In genomic region chr6:10535198-10535597, GRCh38 we compare ENCODE assay signal across 18 cellular contexts. TPM values are rescaled to one million over a fixed set of nuclear protein-coding genes. Genes with fewer than 3 reads are reported as not detected.
DNase-seq lines count a peak whose midpoint lies in the region; ATAC-seq, FAIRE-seq and TF ChIP-seq lines count a peak whose summit lies in the region.
"Had no signal": no experiment of that assay in that cellular context is flagged by ENCODE, and none has a peak within 500 bp of the region (broad histone marks: within the 10 kb centered on the region; RNA-seq: fewer than 3 reads in every experiment).

No MANE protein-coding gene starts in this region.

- no peak overlapping the region; the same call in 1 of the 2 replicates for H3K18ac ChIP-seq in H1 (ENCODE audit: extremely low read depth, low read length)

- H3K9me3 ChIP-seq in H1 (ENCODE audit: insufficient read depth in 2 of 2, low read depth in 1 of 2, low read length in 1 of 2) (no peaks in the 10 kb centered on the region), body of pancreas (no peaks in the 10 kb centered on the region)
- H3K9me3 ChIP-seq: tibial artery had no signal

- no peak for TF ChIP-seq EP300 in H1 (IDR thresholded peaks at IDR 0.05; ENCODE audit: borderline replicate concordance in 1 of 2, low read depth in 2 of 2, low read length in 2 of 2)

- POLR2A ChIA-PET in H1 (lab: Charles Lee; ENCODE audit: partially characterized antibody): no interaction called here

- TF ChIP-seq POLR2A in H1 (IDR thresholded peaks at IDR 0.05; ENCODE audit: control extremely low read depth in 1 of 2, low read depth in 2 of 2, low read length in 2 of 2) (no peak), body of pancreas (IDR thresholded peaks at IDR 0.05) (no peak)

- no peak overlapping the region for H3K23ac ChIP-seq in H1 (ENCODE audit: insufficient read length)

- no peak overlapping the region for H2BK15ac ChIP-seq in H1 (ENCODE audit: low read length)

- no peak overlapping the region for H3K4me2 ChIP-seq in H1 (ENCODE audit: insufficient read depth in 1 of 2, low read depth in 2 of 2, low read length in 2 of 2)
- H3K4me2 ChIP-seq: neural progenitor cell had no signal

- no peak overlapping the region for H2BK5ac ChIP-seq in H1 (ENCODE audit: low read depth, low read length)

- CTCF ChIA-PET in H1 (lab: Charles Lee; ENCODE audit: partially characterized antibody): interaction anchor here (0.7 kb wide), 1 partner anchor 11 kb away, joined by 3 read pairs; no protein-coding TSS in a partner anchor

- H2AFZ ChIP-seq in H1 (ENCODE audit: low read length): no peak overlapping the region
- H2AFZ ChIP-seq: neural progenitor cell had no signal

- H3K56ac ChIP-seq in H1 (replicated peaks; ENCODE audit: insufficient read length, low read depth, low read length): no peak overlapping the region

- H2BK12ac ChIP-seq in H1 (ENCODE audit: low read depth, low read length): no peak overlapping the region

- H3K4me3 ChIP-seq in GM12865 (ENCODE audit: low read depth, low read length) (peak overlapping the region; percentile 35), H1 (ENCODE audit: extremely low read depth in 1 of 4, insufficient read depth in 2 of 4, low read depth in 3 of 4, low read length in 4 of 4) (no peak overlapping the region), body of pancreas (no peak overlapping the region)
- H3K4me3 ChIP-seq: neural progenitor cell, tibial artery had no signal

- no peak overlapping the region for H3K14ac ChIP-seq in H1 (ENCODE audit: insufficient read length)

- H3K79me1 ChIP-seq in H1 (ENCODE audit: low read depth, low read length): no peaks in the 10 kb centered on the region

- H4K91ac ChIP-seq in H1 (replicated peaks; ENCODE audit: insufficient read length, low read length): no peak overlapping the region

- no peak overlapping the region for H4K8ac ChIP-seq in H1 (ENCODE audit: extremely low read depth, insufficient read depth, low read length)

- 0 out of 2 replicates have a peak overlapping the region, but pooled peaks have one; percentile 61 for H2BK20ac ChIP-seq in H1 (ENCODE audit: low read length)

- H3K9ac ChIP-seq in H1 (replicated peaks in 1 of 4; ENCODE audit: extremely low read depth in 1 of 4, low read depth in 3 of 4, low read length in 3 of 4): no peak overlapping the region
- H3K9ac ChIP-seq: neural progenitor cell had no signal

- H3K36me3 ChIP-seq in H1 (ENCODE audit: control insufficient read depth in 2 of 4, insufficient read depth in 4 of 4, low read length in 3 of 4) (no peaks in the 10 kb centered on the region), body of pancreas (replicated peaks in 1 of 2; ENCODE audit: insufficient read depth in 1 of 2, low read depth in 2 of 2) (no peaks in the 10 kb centered on the region)
- H3K36me3 ChIP-seq: neural progenitor cell, tibial artery had no signal

- TF ChIP-seq RAD21 in H1 (IDR thresholded peaks at IDR 0.05 in 1 of 2, conservative IDR thresholded peaks at IDR 0.05 in 1 of 2; ENCODE audit: low read depth in 2 of 2, low read length in 2 of 2): no peak

- H3K27ac ChIP-seq in H1 (ENCODE audit: low read depth, low read length): no peak overlapping the region
- no peak overlapping the region for H3K27ac ChIP-seq in body of pancreas
- H3K27ac ChIP-seq: neural progenitor cell, tibial artery had no signal

- no peaks in the 10 kb centered on the region for H3K79me2 ChIP-seq in H1 (ENCODE audit: control insufficient read depth in 1 of 2, insufficient read depth in 2 of 2, low read length in 2 of 2)

- TF ChIP-seq CTCF in GM12865 (IDR thresholded peaks at IDR 0.05; ENCODE audit: insufficient read depth, low read depth, low read length, missing control alignments) (no peak), H1 (IDR thresholded peaks at IDR 0.05; ENCODE audit: control extremely low read depth in 1 of 3, insufficient read depth in 1 of 3, low read depth in 1 of 3, low read length in 3 of 3) (no peak), body of pancreas (IDR thresholded peaks at IDR 0.05) (no peak)

- H4K5ac ChIP-seq in H1 (ENCODE audit: insufficient read length, low read depth, low read length): no peak overlapping the region

- H2AK5ac ChIP-seq in H1 (ENCODE audit: low read depth, low read length): no peak overlapping the region

- DNase-seq in AML-193 (lab: John Stamatoyannopoulos, UW): peak; percentile 37 to 46
- peak; percentile 50 for DNase-seq in GM12865 (ENCODE audit: low read depth)
- peak; percentile 76 for DNase-seq in NOMO-1 treated with DMSO at 0.1 percent for 48 hours (lab: John Stamatoyannopoulos, UW; ENCODE audit: unreplicated experiment)
- no peak for DNase-seq in H1 (ENCODE audit: low read depth in 1 of 2, low spot score in 2 of 2)
- DNase-seq in NK-92 (lab: John Stamatoyannopoulos, UW; ENCODE audit: unreplicated experiment): no peak
- no peak for DNase-seq in DMS 273 treated with DMSO at 0.1 percent for 48 hours (lab: John Stamatoyannopoulos, UW)
- no peak for DNase-seq in body of pancreas
- no peak for DNase-seq in 8988T
- DNase-seq: activated CD8-positive, alpha-beta memory T cell treated with anti-CD3 and anti-CD28 coated beads for 24 hours; activated naive CD8-positive, alpha-beta T cell treated with anti-CD3 and anti-CD28 coated beads for 36 hours; activated T-cell treated with anti-CD3 and anti-CD28 coated beads, Interleukin-2, amount 50 U/mL, for 72 hours; kidney glomerular epithelial cell; NCI-H1436; NCI-H82; stimulated activated CD4-positive, alpha-beta T cell treated with anti-CD3 and anti-CD28 coated beads, Interleukin-12 subunit alpha, Interleukin-12 subunit beta, amount 100 ng/mL, for 4 hours; tibial artery had no signal

- H2BK120ac ChIP-seq in H1 (replicated peaks; ENCODE audit: low read depth, low read length): no peak overlapping the region

- H3K27me3 ChIP-seq in H1 (replicated peaks in 1 of 4; ENCODE audit: control insufficient read depth in 3 of 4, extremely low read depth in 1 of 4, insufficient read depth in 3 of 4, low read length in 3 of 4) (no peaks in the 10 kb centered on the region), body of pancreas (no peaks in the 10 kb centered on the region)
- H3K27me3 ChIP-seq: neural progenitor cell, tibial artery had no signal

- H3K23me2 ChIP-seq in H1 (ENCODE audit: low read depth, low read length): no peaks in the 10 kb centered on the region

- intact Hi-C loops in body of pancreas (cut with DNase I): no loop called here

- H4K20me1 ChIP-seq in H1 (replicated peaks in 1 of 2; ENCODE audit: control insufficient read depth in 1 of 2, insufficient read depth in 2 of 2, low read length in 2 of 2): no peaks in the 10 kb centered on the region

- WGBS in H1 (ENCODE audit: extremely low coverage in 1 of 2, insufficient coverage in 1 of 2, insufficient read length in 1 of 2, insufficient replicate concordance in 2 of 2, low coverage in 1 of 2, low lambda C conversion rate in 2 of 2, missing lambda C conversion rate in 1 of 2), 2 experiments: 100% methylated on average over 1 of the region's 1 CpG; no CpG with 5 or more reads in 1 of the 2 experiments
- WGBS in body of pancreas, 2 donors: 70 to 81% methylated on average over 1 of the region's 1 CpG

- ATAC-seq in body of pancreas: no peak
- ATAC-seq: activated CD4-positive, CD25-positive, alpha-beta regulatory T cell treated with anti-CD3 and anti-CD28 coated beads, Interleukin-2, amount 50 U/mL, for 24 hours; activated T-cell treated with anti-CD3 and anti-CD28 coated beads, Interleukin-2, amount 50 U/mL, for 72 hours had no signal

- no peak for FAIRE-seq in H1 (lab: Jason Lieb, UNC)

- H3K4me1 ChIP-seq in H1 (replicated peaks in 1 of 4; ENCODE audit: control insufficient read depth in 3 of 4, insufficient read depth in 4 of 4, low read length in 3 of 4) (no peaks in the 10 kb centered on the region; a peak in 1 of 7 replicates), body of pancreas (peaks cover 18% of the 10 kb centered on the region)
- H3K4me1 ChIP-seq: neural progenitor cell, tibial artery had no signal

- H3K4ac ChIP-seq in H1 (replicated peaks; ENCODE audit: insufficient read length, low read depth, low read length): no peak overlapping the region

TF ChIP-seq in H1, 55 proteins besides CTCF, POLR2A, EP300 and RAD21 (continues in another document):
- TF ChIP-seq KDM5A (IDR thresholded peaks at IDR 0.05; ENCODE audit: low read length): no peak
- TF ChIP-seq BRCA1 (IDR thresholded peaks at IDR 0.05; ENCODE audit: low read depth, low read length): no peak
- no peak for TF ChIP-seq E2F6 (IDR thresholded peaks at IDR 0.05)
- no peak for TF ChIP-seq CBX5 (IDR thresholded peaks at IDR 0.05; ENCODE audit: low read depth, low read length)
- no peak for TF ChIP-seq SP4 (IDR thresholded peaks at IDR 0.05; ENCODE audit: low read length)
- TF ChIP-seq RFX5 (IDR thresholded peaks at IDR 0.05; ENCODE audit: borderline replicate concordance, low read depth, low read length): no peak
- TF ChIP-seq ATF2 (IDR thresholded peaks at IDR 0.05; ENCODE audit: low read length): no peak
- TF ChIP-seq PHF8 (conservative IDR thresholded peaks at IDR 0.05; ENCODE audit: low read depth, low read length): no peak

RNA-seq across cellular contexts. Expression of gene GCNT2, which starts 14.0 kb away (rescaled TPM):
- 52.5 and 54.3 TPM in 2 replicates for total RNA-seq in H1 (2021; fragmentation: NEBNext Ultra II Directional; extraction: Animal tissue kit (Norgen Biotek cat#: 25700))
- polyA plus RNA-seq in H1 (2011; rRNA removed): 14.4 and 19.3 TPM in 2 replicates
- 23.1 TPM for polyA plus RNA-seq in H1 (2011; cell fraction: cytosol; rRNA removed)
- 17.0 TPM for polyA plus RNA-seq in H1 (2011; cell fraction: nucleus; rRNA removed)
- polyA plus RNA-seq in H1 (2012, experiment 1 of 2): 24.0 to 35.0 TPM (median 27.9 TPM) in 4 replicates
- 3.7 TPM for polyA plus RNA-seq in H1 (2012, experiment 2 of 2)
- 38.9 TPM for polyA plus RNA-seq in H1 (2013, experiment 1 of 2)
- 43.7 TPM for polyA plus RNA-seq in H1 (2013, experiment 2 of 2)
- polyA minus RNA-seq in H1 (2011; rRNA and poly(A)+ RNA removed): 77.9 and 94.2 TPM in 2 replicates
- 36.0 TPM for polyA minus RNA-seq in H1 (2011; cell fraction: cytosol; rRNA and poly(A)+ RNA removed)
- polyA minus RNA-seq in H1 (2011; cell fraction: nucleus; rRNA and poly(A)+ RNA removed): 104 TPM
- total RNA-seq in body of pancreas: 1 to 10 TPM; 4.4 to 7.6 TPM

Comparison
In these comparisons a context has a peak if more than half of its experiments do, and no peak if none do; other contexts are left out.
1. DNase-seq: peak in AML-193 (2 of 2), GM12865 (single experiment) and NOMO-1 treated with DMSO at 0.1 percent for 48 hours (single experiment); none in H1 (0 of 2), NK-92 (single experiment), DMS 273 treated with DMSO at 0.1 percent for 48 hours (single experiment), body of pancreas (0 of 4) and 8988T (single experiment).